Comparison of ENCODE assay signal across 8 cellular contexts in the genomic region with DNA sequence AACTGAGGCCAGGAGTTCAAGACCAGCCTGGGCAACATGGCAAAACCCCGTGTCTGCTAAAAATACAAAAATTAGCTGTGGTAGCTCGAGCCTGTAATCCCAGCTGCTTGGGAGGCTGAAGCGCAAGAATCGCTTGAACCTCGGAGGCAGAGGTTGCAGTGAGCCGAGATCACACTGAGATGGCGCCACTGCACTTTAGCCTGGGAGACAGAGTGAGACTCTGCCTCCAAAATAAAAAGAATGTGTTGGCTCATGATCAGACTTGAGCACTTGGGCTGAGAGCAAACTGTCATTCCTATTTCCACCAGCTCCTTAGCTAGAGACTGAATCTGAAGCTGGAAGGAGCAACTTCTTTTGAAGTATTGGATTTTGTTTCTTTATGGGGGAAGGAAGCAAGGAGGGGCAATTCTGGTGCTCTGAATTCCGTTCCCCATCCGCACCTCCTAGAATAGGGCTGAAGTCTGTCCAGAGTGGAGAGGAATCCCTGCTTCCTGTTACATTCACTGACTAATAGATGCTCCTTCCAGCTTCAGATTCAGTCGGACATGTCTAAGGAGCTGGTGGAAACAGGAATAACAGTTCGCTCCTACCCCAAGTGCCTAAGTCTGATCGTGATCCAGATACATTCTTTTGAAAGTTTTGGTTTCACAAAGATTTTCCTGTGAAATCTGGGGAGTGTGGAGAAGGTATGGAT. TPM values are rescaled to one million over a fixed set of nuclear protein-coding genes. Genes with fewer than 3 reads are reported as not detected.
DNase-seq lines count a peak whose midpoint lies in the region; ATAC-seq and TF ChIP-seq lines count a peak whose summit lies in the region.

No MANE protein-coding gene starts in this region.

- no peaks in the 10 kb centered on the region for H3K27me3 ChIP-seq in prostate gland (replicated peaks; ENCODE audit: insufficient read depth)

- intact Hi-C loops in prostate gland (cut with DNase I): no loop called here

- peak overlapping the region; percentile 75 for H3K27ac Mint-ChIP-seq in nephron progenitor cell

- no peak overlapping the region for H3K27ac ChIP-seq in prostate gland

- peaks cover 27% of the 10 kb centered on the region for H3K4me1 Mint-ChIP-seq in nephron progenitor cell

- 50% methylated on average over 12 of the region's 12 CpGs for WGBS in prostate gland

- no peak overlapping the region for H3K4me3 ChIP-seq in prostate gland

- no peaks in the 10 kb centered on the region for H3K36me3 Mint-ChIP-seq in nephron progenitor cell (ENCODE audit: low read depth)

- TF ChIP-seq POLR2A in prostate gland (IDR thresholded peaks at IDR 0.05): no peak

- no peaks in the 10 kb centered on the region for H3K9me3 Mint-ChIP-seq in nephron progenitor cell

- no peaks in the 10 kb centered on the region for H3K9me3 ChIP-seq in prostate gland

- no peak overlapping the region for H3K4me3 Mint-ChIP-seq in nephron progenitor cell

- no peaks in the 10 kb centered on the region for H3K27me3 Mint-ChIP-seq in nephron progenitor cell (ENCODE audit: low read depth, poor library complexity)

- H3K4me1 ChIP-seq in prostate gland (replicated peaks): no peaks in the 10 kb centered on the region

- DNase-seq in ACHN: peak; percentile 57
- peak; percentile 51 for DNase-seq in GM03348 (ENCODE audit: low spot score)
- DNase-seq in SK-MEL-5 (ENCODE audit: low read depth, low spot score): peak; percentile 57
- peak; percentile 21 for DNase-seq in effector CD4-positive, alpha-beta T cell
- peak; percentile 47 for DNase-seq in nephron progenitor cell
- DNase-seq in prostate gland (ENCODE audit: low spot score): no peak
- DNase-seq in amygdala (lab: John Stamatoyannopoulos, UW): no peak

- in situ Hi-C loops in ACHN (cut with HindIII; ENCODE audit: low pct_ligation_motif_present, low pct_unique_long_range_greater_than_20kb, low sequenced_read_pairs) (no loop called here), SK-MEL-5 (cut with HindIII; ENCODE audit: low pct_unique_long_range_greater_than_20kb, low sequenced_read_pairs) (no loop called here)

- TF ChIP-seq CTCF in nephron progenitor cell (IDR thresholded peaks at IDR 0.05) (peak; percentile 62), prostate gland (IDR thresholded peaks at IDR 0.05) (peak in 2 of 4 experiments; percentile 47 to 50)

- H3K36me3 ChIP-seq in prostate gland: peaks cover 9 to 13% of the 10 kb centered on the region in 2 donors

- no peak for ATAC-seq in GM21390 (IDR thresholded peaks at IDR 0.05; ENCODE audit: unreplicated experiment)

RNA-seq across cellular contexts. Expression of a gene that starts 3.8 kb away (rescaled TPM):
- 25.4 and 29.8 TPM in 2 replicates for total RNA-seq in SK-MEL-5 (2014; rRNA removed; shearing (Covaris generic))
- 47.7 and 52.4 TPM in 2 replicates for polyA plus RNA-seq in SK-MEL-5 (2015; cell fraction: cytosol; rRNA removed)
- polyA plus RNA-seq in SK-MEL-5 (2015; cell fraction: nucleus; rRNA removed): 33.0 and 40.2 TPM in 2 replicates
- total RNA-seq in prostate gland: 10 to 100 TPM; 44.2 to 63.1 TPM

RNA-seq across cellular contexts. Expression of a gene that starts 16.1 kb away (rescaled TPM):
- 14.9 and 15.2 TPM in 2 replicates for total RNA-seq in SK-MEL-5 (2014; rRNA removed; shearing (Covaris generic))
- 17.4 and 21.3 TPM in 2 replicates for polyA plus RNA-seq in SK-MEL-5 (2015; cell fraction: cytosol; rRNA removed)
- polyA plus RNA-seq in SK-MEL-5 (2015; cell fraction: nucleus; rRNA removed): 31.5 and 34.1 TPM in 2 replicates
- total RNA-seq in prostate gland: 10 to 100 TPM; 23.3 to 35.3 TPM

RNA-seq across cellular contexts. Expression of a gene that starts 17.0 kb away (rescaled TPM):
- 16.4 and 18.7 TPM in 2 replicates for total RNA-seq in SK-MEL-5 (2014; rRNA removed; shearing (Covaris generic))
- polyA plus RNA-seq in SK-MEL-5 (2015; cell fraction: cytosol; rRNA removed): 22.5 and 28.0 TPM in 2 replicates
- 924 and 931 TPM in 2 replicates for polyA plus RNA-seq in SK-MEL-5 (2015; cell fraction: nucleus; rRNA removed)
- total RNA-seq in prostate gland: 10 to 100 TPM; 65.0 to 99.7 TPM

Comparison
In these comparisons a context has a peak if more than half of its experiments do, and no peak if none do; other contexts are left out.
1. DNase-seq: peak in ACHN (single experiment), GM03348 (single experiment), SK-MEL-5 (single experiment), effector CD4-positive, alpha-beta T cell (single experiment) and nephron progenitor cell (single experiment); none in prostate gland (single experiment) and amygdala (0 of 56).